In the genomic region with DNA sequence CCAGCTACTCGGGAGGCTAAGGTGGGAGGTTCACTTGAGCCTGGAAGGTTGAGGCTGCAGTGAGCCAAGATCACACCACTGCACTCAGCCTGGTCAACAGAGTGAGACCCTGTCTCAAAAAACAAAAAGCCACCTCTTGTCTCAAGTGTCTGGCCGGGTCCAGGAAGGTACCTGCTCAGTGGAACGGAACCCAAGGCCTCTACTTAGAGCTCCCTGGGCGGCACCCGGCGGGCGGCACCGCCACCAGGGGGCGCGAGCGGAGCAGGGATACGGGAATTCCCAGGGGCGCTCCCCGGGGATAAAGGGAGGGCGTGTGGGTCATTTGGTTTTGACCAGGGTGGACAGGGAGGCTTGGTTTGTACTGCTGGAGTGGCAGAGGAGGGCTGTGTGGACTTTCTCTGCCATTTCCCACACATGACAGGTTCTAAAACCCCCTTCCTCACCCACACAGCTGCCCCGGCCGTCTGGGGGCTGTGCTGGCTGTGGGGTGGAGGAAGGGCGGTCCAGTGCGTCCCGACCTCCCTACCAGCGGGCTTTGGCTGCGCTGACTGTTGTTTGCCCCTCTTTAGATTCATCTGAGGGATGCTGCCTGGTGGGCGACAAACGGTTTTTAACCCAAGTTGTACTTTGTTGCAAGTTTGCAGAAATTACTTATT, we compare ENCODE assay signal across 8 cellular contexts.
DNase-seq lines count a peak whose midpoint lies in the region; ATAC-seq and TF ChIP-seq lines count a peak whose summit lies in the region.

No MANE protein-coding gene starts in this region.

- 29% methylated on average over 24 of the region's 24 CpGs for WGBS in hepatocyte (ENCODE audit: low lambda C conversion rate, missing lambda C conversion rate)

- no peaks in the 10 kb centered on the region for H3K4me1 ChIP-seq in hepatocyte (ENCODE audit: insufficient read depth)

- H3K79me2 ChIP-seq in hepatocyte = no peaks in the 10 kb centered on the region

- DNase-seq in AG09309 (ENCODE audit: low read depth) = no peak
- DNase-seq in NCI-H1092 (lab: John Stamatoyannopoulos, UW) = peak; percentile 11
- DNase-seq in activated effector memory CD4-positive, alpha-beta T cell treated with Interleukin-2 at 50 U/mL for 16 hours = peak; percentile 15
- peak; percentile 67 for DNase-seq in hepatocyte (ENCODE audit: low spot score)
- DNase-seq in stimulated activated CD4-positive, alpha-beta T cell treated with anti-CD3 and anti-CD28 coated beads, Interleukin-4, amount 100 ng/mL, for 1 hour = peak; percentile 46
- no peak for DNase-seq in central memory CD4-positive, alpha-beta T cell

- no peaks in the 10 kb centered on the region for H3K36me3 ChIP-seq in hepatocyte (replicated peaks; ENCODE audit: insufficient read depth, low read depth)

- H2AFZ ChIP-seq in hepatocyte = no peak overlapping the region

- no peaks in the 10 kb centered on the region for H3K9me2 ChIP-seq in hepatocyte (replicated peaks; ENCODE audit: insufficient read depth)

- H3K4me2 ChIP-seq in hepatocyte = peak overlapping the region; percentile 65

- no peaks in the 10 kb centered on the region for H3K27me3 ChIP-seq in hepatocyte

- H3K27ac ChIP-seq in hepatocyte = no peak overlapping the region

- peak; percentile 88 for TF ChIP-seq CTCF in AG09309 (IDR thresholded peaks at IDR 0.05; ENCODE audit: control insufficient read depth, insufficient read depth, low read depth, low read length, missing control alignments)
- peak; percentile 63 for TF ChIP-seq CTCF in hepatocyte (IDR thresholded peaks at IDR 0.05; ENCODE audit: poor library complexity)

- no peaks in the 10 kb centered on the region for H4K20me1 ChIP-seq in hepatocyte (ENCODE audit: insufficient read depth, poor library complexity, severe bottlenecking)

- H3K4me3 ChIP-seq in AG09309 (ENCODE audit: control insufficient read depth, low read depth, low read length) (no peak overlapping the region), hepatocyte (no peak overlapping the region)

- H3K9me3 ChIP-seq in hepatocyte (ENCODE audit: low read depth) = no peaks in the 10 kb centered on the region

- ATAC-seq in GM19023 (IDR thresholded peaks at IDR 0.05; ENCODE audit: unreplicated experiment) (peak; percentile 41), HG03571 (IDR thresholded peaks at IDR 0.05; ENCODE audit: unreplicated experiment) (no peak)

Comparison
In these comparisons a context has a peak if more than half of its experiments do, and no peak if none do; other contexts are left out.
1. DNase-seq: peak in NCI-H1092 (single experiment), activated effector memory CD4-positive, alpha-beta T cell treated with Interleukin-2 at 50 U/mL for 16 hours (single experiment), hepatocyte (single experiment) and stimulated activated CD4-positive, alpha-beta T cell treated with anti-CD3 and anti-CD28 coated beads, Interleukin-4, amount 100 ng/mL, for 1 hour (single experiment); none in AG09309 (single experiment) and central memory CD4-positive, alpha-beta T cell (single experiment).